Comparison of ENCODE assay signal across 25 cellular contexts in genomic region chr1:110097507-110098221, GRCh38. TPM values are rescaled to one million over a fixed set of nuclear protein-coding genes. Genes with fewer than 3 reads are reported as not detected.
DNase-seq lines count a peak whose midpoint lies in the region; ATAC-seq and TF ChIP-seq lines count a peak whose summit lies in the region.
"Had no signal": no experiment of that assay in that cellular context is flagged by ENCODE, and none has a peak within 500 bp of the region (broad histone marks: within the 10 kb centered on the region; RNA-seq: fewer than 3 reads in every experiment).

No MANE protein-coding gene starts in this region.

- H3K36me3 Mint-ChIP-seq in mesothelial cell of epicardium, result no peaks in the 10 kb centered on the region
- H3K36me3 Mint-ChIP-seq in HFFc6 (ENCODE audit: low read depth), result no peaks in the 10 kb centered on the region
- H3K36me3 Mint-ChIP-seq: CD14-positive monocyte; CD8-positive, alpha-beta memory T cell had no signal

- 62 to 77% (median 73%) methylated on average over 8 to 11 of the region's 11 CpGs for WGBS in adrenal gland, 4 donors
- WGBS in testis, 2 donors, result 63 to 67% methylated on average over 10 to 11 of the region's 11 CpGs

- ATAC-seq in GM18505 (IDR thresholded peaks at IDR 0.05; ENCODE audit: unreplicated experiment), result no peak
- ATAC-seq: GM12878, GM23338, HCT116 had no signal

- no peaks in the 10 kb centered on the region for H3K36me3 ChIP-seq in HEK293 (ENCODE audit: control insufficient read depth in 2 of 2, insufficient read depth in 1 of 2, low read length in 2 of 2)
- no peaks in the 10 kb centered on the region for H3K36me3 ChIP-seq in adrenal gland (replicated peaks in 1 of 2)
- H3K36me3 ChIP-seq in testis (ENCODE audit: low read depth, missing control alignments), result no peaks in the 10 kb centered on the region
- H3K36me3 ChIP-seq: BE2C; BLaER1 treated with 17β-estradiol and CSF1 and Interleukin-3, amounts not matched to agents 10 nM and 100 nM had no signal

- H3K4me1 Mint-ChIP-seq in mesothelial cell of epicardium (peaks cover 74% of the 10 kb centered on the region), HFFc6 (ENCODE audit: low read depth) (peaks cover 24% of the 10 kb centered on the region)
- H3K4me1 Mint-ChIP-seq: CD8-positive, alpha-beta memory T cell had no signal

- no peaks in the 10 kb centered on the region for H3K27me3 ChIP-seq in adrenal gland
- H3K27me3 ChIP-seq in testis, result no peaks in the 10 kb centered on the region
- H3K27me3 ChIP-seq: BE2C; BLaER1 treated with 17β-estradiol and CSF1 and Interleukin-3, amounts not matched to agents 10 nM and 100 nM had no signal

- CTCF ChIA-PET in HEK293 (lab: Yijun Ruan, JAX), result interaction anchor here (0.9 to 12.4 kb wide), 6 partner anchors 7 to 110 kb away, joined by 3 to 182 read pairs (median 4); no protein-coding TSS in a partner anchor

- H3K4me1 ChIP-seq in HEK293 (ENCODE audit: control insufficient read depth, insufficient read depth, low read length), result no peaks in the 10 kb centered on the region
- H3K4me1 ChIP-seq in adrenal gland (replicated peaks in 1 of 2), result peaks cover 0 to 5% of the 10 kb centered on the region in 2 donors
- no peaks in the 10 kb centered on the region for H3K4me1 ChIP-seq in testis

- H3K4me3 ChIP-seq in HEK293 (ENCODE audit: low read depth, low read length) (no peak overlapping the region), adrenal gland (no peak overlapping the region), testis (no peak overlapping the region)
- H3K4me3 ChIP-seq: A549; BLaER1 treated with 17β-estradiol and CSF1 and Interleukin-3, amounts not matched to agents 10 nM and 100 nM; GM12878; GM23338 had no signal

- no peak overlapping the region for H3K4me3 Mint-ChIP-seq in mesothelial cell of epicardium
- no peak overlapping the region for H3K4me3 Mint-ChIP-seq in HFFc6
- H3K4me3 Mint-ChIP-seq: CD14-positive monocyte; CD4-positive, alpha-beta T cell; CD8-positive, alpha-beta memory T cell; GM23338; H9 had no signal

- H3K9me3 ChIP-seq in HEK293 (ENCODE audit: control insufficient read depth, insufficient read depth, low read depth, low read length) (no peaks in the 10 kb centered on the region), adrenal gland (replicated peaks in 1 of 3) (no peaks in the 10 kb centered on the region), testis (no peaks in the 10 kb centered on the region)
- H3K9me3 ChIP-seq: A549, BE2C had no signal

- intact Hi-C loops in adrenal gland (cut with DNase I), result no loop called here
- intact Hi-C loops in testis (cut with DNase I; ENCODE audit: low total_unique reads), result no loop called here

- POLR2A ChIA-PET in HEK293 (lab: Yijun Ruan, JAX), result no interaction called here

- H3K9me3 Mint-ChIP-seq in mesothelial cell of epicardium (no peaks in the 10 kb centered on the region), HFFc6 (no peaks in the 10 kb centered on the region)
- H3K9me3 Mint-ChIP-seq: CD4-positive, alpha-beta T cell; CD8-positive, alpha-beta memory T cell; GM23338 had no signal

- no peak for TF ChIP-seq POLR2A in adrenal gland (IDR thresholded peaks at IDR 0.05)
- TF ChIP-seq POLR2A in testis (IDR thresholded peaks at IDR 0.05), result no peak
- TF ChIP-seq POLR2A in GM18505 (IDR thresholded peaks at IDR 0.05; ENCODE audit: borderline replicate concordance, extremely low read depth, insufficient read depth, insufficient read length), result no peak

- H3K27ac Mint-ChIP-seq in mesothelial cell of epicardium (peak overlapping the region; percentile 99), HFFc6 (no peak overlapping the region)
- H3K27ac Mint-ChIP-seq: CD4-positive, alpha-beta T cell; GM23338 had no signal

- no peaks in the 10 kb centered on the region for H3K27me3 Mint-ChIP-seq in mesothelial cell of epicardium (ENCODE audit: low read depth)
- H3K27me3 Mint-ChIP-seq in HFFc6 (ENCODE audit: insufficient read depth), result peaks cover 4% of the 10 kb centered on the region; the same call in 1 of the 2 replicates

- no peak overlapping the region for H3K27ac ChIP-seq in HEK293 (ENCODE audit: extremely low read depth, low read depth, low read length)
- no peak overlapping the region for H3K27ac ChIP-seq in adrenal gland
- no peak overlapping the region for H3K27ac ChIP-seq in testis

- TF ChIP-seq CTCF in HEK293 (tag by site-specific recombination; IDR thresholded peaks at IDR 0.05), result no peak
- no peak for TF ChIP-seq CTCF in adrenal gland (IDR thresholded peaks at IDR 0.05)
- no peak for TF ChIP-seq CTCF in mesothelial cell of epicardium (IDR thresholded peaks at IDR 0.05; ENCODE audit: unreplicated experiment)
- no peak for TF ChIP-seq CTCF in testis (IDR thresholded peaks at IDR 0.05)
- no peak for TF ChIP-seq CTCF in HFFc6 (IDR thresholded peaks at IDR 0.05)

- DNase-seq in adrenal gland (peak in 4 of 7 donors; percentile 36 to 55 (median 46)), mesothelial cell of epicardium (ENCODE audit: low spot score in 2 of 2, unreplicated experiment in 2 of 2) (no peak), testis (peak; percentile 30), HFFc6 (no peak)
- DNase-seq in stimulated activated naive CD4-positive, alpha-beta T cell (lab: John Stamatoyannopoulos, UW), result no peak
- DNase-seq: 8988T; ACHN; AML-193; BE2C; CD4-positive, alpha-beta T cell; CD8-positive, alpha-beta memory T cell; DMS 273 treated with DMSO at 0.1 percent for 48 hours; DMS79; EL; GDM1; H9 had no signal

TF ChIP-seq in HEK293, 187 proteins besides CTCF, POLR2A, EP300 and RAD21:
- no peak for TF ChIP-seq ZNF302 (tag by site-specific recombination; IDR thresholded peaks at IDR 0.05; ENCODE audit: low read depth)
- 0 out of 2 replicates have a peak, but pooled peaks have one; percentile 43 for TF ChIP-seq ATF2 (tag by site-specific recombination; IDR thresholded peaks at IDR 0.05; ENCODE audit: low read depth)

RNA-seq across cellular contexts. Expression of gene UBL4B, which starts 14.6 kb away (rescaled TPM):
- under 1 TPM in 1 of 8 donors, not detected in 7; 0.18 TPM for total RNA-seq in adrenal gland
- under 1 TPM in 2 of 3 donors, not detected in 1; 0.13 to 0.24 TPM for polyA plus RNA-seq in adrenal gland
- 10.2 to 11.7 TPM (median 10.7 TPM) in 3 replicates for total RNA-seq in mesothelial cell of epicardium
- total RNA-seq in testis, result 10 to 100 TPM; 34.1 to 95.5 TPM
- 105 TPM for polyA plus RNA-seq in testis (ENCODE audit: insufficient read depth, low read depth, low replicate concordance)
- total RNA-seq in HFFc6 (2021; fragmentation: NEBNext Ultra II Directional; extraction: Animal tissue kit (Norgen Biotek cat#: 25700)), result 10 to 100 TPM in 1 of 6 experiments, 1 to 10 TPM in 5; 1.5 to 10.9 (median 1.8) TPM
- total RNA-seq: CD4-positive, alpha-beta T cell; CD8-positive, alpha-beta memory T cell; GM23338; H4; H9 had no signal
- polyA plus RNA-seq: A549; CD14-positive monocyte; CD8-positive, alpha-beta memory T cell; GM23338 had no signal

RNA-seq across cellular contexts. Expression of gene ALX3, which starts 27.2 kb away (rescaled TPM):
- total RNA-seq in adrenal gland (not detected), mesothelial cell of epicardium (127 to 136 TPM (median 132 TPM) in 3 replicates), testis (under 1 TPM; 0.31 to 0.79 TPM)
- polyA plus RNA-seq in adrenal gland (under 1 TPM in 1 of 3 donors, not detected in 2; 0.07 TPM), testis (ENCODE audit: insufficient read depth, low read depth, low replicate concordance) (0.49 TPM)
- 10 to 100 TPM in 1 of 6 experiments, 1 to 10 TPM in 5; 1.0 to 10.0 (median 1.4) TPM for total RNA-seq in HFFc6 (2021; fragmentation: NEBNext Ultra II Directional; extraction: Animal tissue kit (Norgen Biotek cat#: 25700))
- total RNA-seq: CD4-positive, alpha-beta T cell; CD8-positive, alpha-beta memory T cell; GM12878; GM23338; H4; H9 had no signal
- polyA plus RNA-seq: A549; CD14-positive monocyte; CD8-positive, alpha-beta memory T cell; GM12878; GM23338 had no signal

RNA-seq across cellular contexts. Expression of gene SLC6A17, which starts 52.6 kb away (rescaled TPM):
- 1 to 10 TPM in 3 of 8 donors, under 1 TPM in 4, not detected in 1; 0.04 to 6.9 (median 0.46) TPM for total RNA-seq in adrenal gland
- 1 to 10 TPM; 1.4 to 6.0 (median 5.1) TPM for polyA plus RNA-seq in adrenal gland
- 1.4 to 1.6 TPM (median 1.6 TPM) in 3 replicates for total RNA-seq in mesothelial cell of epicardium
- total RNA-seq in testis, result 1 to 10 TPM; 4.5 to 5.3 TPM
- 3.6 TPM for polyA plus RNA-seq in testis (ENCODE audit: insufficient read depth, low read depth, low replicate concordance)
- 1 to 10 TPM; 1.7 to 5.3 (median 2.0) TPM for total RNA-seq in HFFc6 (2021; fragmentation: NEBNext Ultra II Directional; extraction: Animal tissue kit (Norgen Biotek cat#: 25700))
- total RNA-seq: CD4-positive, alpha-beta T cell; GM12878 had no signal
- polyA plus RNA-seq: CD14-positive monocyte; CD8-positive, alpha-beta memory T cell; GM12878 had no signal

Comparison
In these comparisons a context has a peak if more than half of its experiments do, and no peak if none do; other contexts are left out.
1. DNase-seq: peak in adrenal gland (4 of 7) and testis (single experiment); none in mesothelial cell of epicardium (0 of 2), HFFc6 (single experiment) and stimulated activated naive CD4-positive, alpha-beta T cell (0 of 6).
2. RNA of gene ALX3, which starts 27.2 kb away (total RNA-seq): 127 to 136 TPM in mesothelial cell of epicardium; 1.0 to 10.0 TPM in HFFc6, 0.31 to 0.79 TPM in testis and not detected in adrenal gland; every median in the first group is over 10 times any median in the second.